Comparison of ENCODE assay signal across 1 cellular context in the genomic region with DNA sequence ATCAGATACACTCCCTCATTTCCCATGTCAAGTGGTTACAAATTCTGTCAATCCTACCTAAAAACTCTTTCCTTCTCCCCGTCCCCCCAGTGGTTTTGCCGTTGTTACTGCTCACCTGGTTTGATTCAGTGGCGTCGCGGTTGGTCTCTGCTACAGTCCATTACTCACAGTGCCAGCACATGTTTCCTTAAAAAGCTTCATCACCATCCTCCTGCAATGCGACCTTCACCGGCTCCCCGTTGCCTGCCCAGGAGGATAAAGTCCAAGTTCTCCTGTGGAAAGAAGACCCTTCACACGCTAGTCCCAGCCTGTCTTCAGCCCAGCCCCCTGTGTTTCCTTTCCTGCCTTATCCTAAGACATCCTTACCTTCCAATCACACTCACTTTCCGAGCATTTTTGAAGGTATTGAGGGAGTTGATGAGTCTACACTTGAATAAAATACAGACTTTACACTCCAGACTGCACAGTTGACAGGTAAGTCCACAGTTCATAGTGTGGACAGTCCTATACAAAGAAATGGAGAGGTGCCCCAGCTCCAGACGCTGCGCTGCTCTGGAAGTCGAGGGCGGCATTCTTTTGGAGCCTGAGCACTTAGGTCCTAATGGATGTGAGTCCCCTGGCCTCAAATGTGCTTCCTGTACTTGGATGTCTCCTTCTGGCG.
TF ChIP-seq lines count a peak whose summit lies in the region.

No MANE protein-coding gene starts in this region.

TF ChIP-seq in WTC11, 78 proteins besides CTCF, POLR2A, EP300 and RAD21 (continued from another document):
- TF ChIP-seq, protein P1, sequence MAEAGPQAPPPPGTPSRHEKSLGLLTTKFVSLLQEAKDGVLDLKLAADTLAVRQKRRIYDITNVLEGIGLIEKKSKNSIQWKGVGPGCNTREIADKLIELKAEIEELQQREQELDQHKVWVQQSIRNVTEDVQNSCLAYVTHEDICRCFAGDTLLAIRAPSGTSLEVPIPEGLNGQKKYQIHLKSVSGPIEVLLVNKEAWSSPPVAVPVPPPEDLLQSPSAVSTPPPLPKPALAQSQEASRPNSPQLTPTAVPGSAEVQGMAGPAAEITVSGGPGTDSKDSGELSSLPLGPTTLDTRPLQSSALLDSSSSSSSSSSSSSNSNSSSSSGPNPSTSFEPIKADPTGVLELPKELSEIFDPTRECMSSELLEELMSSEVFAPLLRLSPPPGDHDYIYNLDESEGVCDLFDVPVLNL (CRISPR knock-in tag; IDR thresholded peaks at IDR 0.05; ENCODE audit: borderline replicate concordance, low read depth): no peak
- no peak for TF ChIP-seq KAT7 (CRISPR knock-in tag; IDR thresholded peaks at IDR 0.05; ENCODE audit: borderline replicate concordance)
